In the genomic region with DNA sequence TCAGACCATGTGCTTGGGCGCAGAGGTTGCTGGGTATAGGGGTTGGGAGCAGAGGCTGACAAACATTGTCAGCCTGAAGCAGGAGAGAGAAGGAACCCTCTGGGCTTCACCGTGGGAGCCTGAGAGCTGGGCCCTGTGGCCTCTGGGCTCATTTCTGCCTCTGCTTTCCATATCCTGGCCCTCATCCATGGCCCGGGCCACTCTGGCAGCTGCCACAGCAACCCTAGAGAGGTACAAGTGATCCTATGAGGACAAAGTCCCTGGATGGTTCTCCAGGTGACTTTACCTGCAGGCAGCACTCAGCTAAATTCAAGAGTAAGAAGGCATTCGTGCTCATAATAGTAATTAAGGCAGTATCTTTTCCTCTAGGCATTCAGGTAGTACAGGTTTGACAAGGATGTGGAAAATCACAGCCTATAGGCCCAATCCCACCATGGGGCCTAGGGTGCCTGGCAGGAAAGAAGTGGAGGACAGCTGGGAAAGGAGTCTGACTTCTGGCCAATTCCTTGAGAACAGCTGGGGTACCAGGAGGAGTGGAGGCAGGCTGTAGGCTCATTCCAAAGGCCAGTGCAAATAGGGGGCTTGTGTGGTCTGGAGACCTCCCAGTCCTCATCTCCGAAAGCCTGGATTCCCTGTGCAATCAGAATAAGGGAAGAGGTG, we compare ENCODE assay signal across 2 cellular contexts.
TF ChIP-seq lines count a peak whose summit lies in the region.

No MANE protein-coding gene starts in this region.

TF ChIP-seq in liver, 16 proteins besides CTCF, POLR2A, EP300 and RAD21:
- TF ChIP-seq TAF1 (conservative IDR thresholded peaks at IDR 0.05) (no peak), HNF4G (IDR thresholded peaks at IDR 0.05) (peak; percentile 26), HNF4A (conservative IDR thresholded peaks at IDR 0.05) (peak; percentile 70 to 72), RXRA (IDR thresholded peaks at IDR 0.05) (peak; percentile 33 to 46), SP1 (IDR thresholded peaks at IDR 0.05) (peak; percentile 37), YY1 (IDR thresholded peaks at IDR 0.05) (no peak)
- TF ChIP-seq, protein P1, sequence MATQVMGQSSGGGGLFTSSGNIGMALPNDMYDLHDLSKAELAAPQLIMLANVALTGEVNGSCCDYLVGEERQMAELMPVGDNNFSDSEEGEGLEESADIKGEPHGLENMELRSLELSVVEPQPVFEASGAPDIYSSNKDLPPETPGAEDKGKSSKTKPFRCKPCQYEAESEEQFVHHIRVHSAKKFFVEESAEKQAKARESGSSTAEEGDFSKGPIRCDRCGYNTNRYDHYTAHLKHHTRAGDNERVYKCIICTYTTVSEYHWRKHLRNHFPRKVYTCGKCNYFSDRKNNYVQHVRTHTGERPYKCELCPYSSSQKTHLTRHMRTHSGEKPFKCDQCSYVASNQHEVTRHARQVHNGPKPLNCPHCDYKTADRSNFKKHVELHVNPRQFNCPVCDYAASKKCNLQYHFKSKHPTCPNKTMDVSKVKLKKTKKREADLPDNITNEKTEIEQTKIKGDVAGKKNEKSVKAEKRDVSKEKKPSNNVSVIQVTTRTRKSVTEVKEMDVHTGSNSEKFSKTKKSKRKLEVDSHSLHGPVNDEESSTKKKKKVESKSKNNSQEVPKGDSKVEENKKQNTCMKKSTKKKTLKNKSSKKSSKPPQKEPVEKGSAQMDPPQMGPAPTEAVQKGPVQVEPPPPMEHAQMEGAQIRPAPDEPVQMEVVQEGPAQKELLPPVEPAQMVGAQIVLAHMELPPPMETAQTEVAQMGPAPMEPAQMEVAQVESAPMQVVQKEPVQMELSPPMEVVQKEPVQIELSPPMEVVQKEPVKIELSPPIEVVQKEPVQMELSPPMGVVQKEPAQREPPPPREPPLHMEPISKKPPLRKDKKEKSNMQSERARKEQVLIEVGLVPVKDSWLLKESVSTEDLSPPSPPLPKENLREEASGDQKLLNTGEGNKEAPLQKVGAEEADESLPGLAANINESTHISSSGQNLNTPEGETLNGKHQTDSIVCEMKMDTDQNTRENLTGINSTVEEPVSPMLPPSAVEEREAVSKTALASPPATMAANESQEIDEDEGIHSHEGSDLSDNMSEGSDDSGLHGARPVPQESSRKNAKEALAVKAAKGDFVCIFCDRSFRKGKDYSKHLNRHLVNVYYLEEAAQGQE (IDR thresholded peaks at IDR 0.05) = no peak

TF ChIP-seq in HepG2, 621 proteins besides CTCF, POLR2A, EP300 and RAD21:
- no peak for TF ChIP-seq FOXC1 (CRISPR knock-in tag; IDR thresholded peaks at IDR 0.05; ENCODE audit: borderline replicate concordance)
